1 cellular context compared by ENCODE assay signal in the genomic region with DNA sequence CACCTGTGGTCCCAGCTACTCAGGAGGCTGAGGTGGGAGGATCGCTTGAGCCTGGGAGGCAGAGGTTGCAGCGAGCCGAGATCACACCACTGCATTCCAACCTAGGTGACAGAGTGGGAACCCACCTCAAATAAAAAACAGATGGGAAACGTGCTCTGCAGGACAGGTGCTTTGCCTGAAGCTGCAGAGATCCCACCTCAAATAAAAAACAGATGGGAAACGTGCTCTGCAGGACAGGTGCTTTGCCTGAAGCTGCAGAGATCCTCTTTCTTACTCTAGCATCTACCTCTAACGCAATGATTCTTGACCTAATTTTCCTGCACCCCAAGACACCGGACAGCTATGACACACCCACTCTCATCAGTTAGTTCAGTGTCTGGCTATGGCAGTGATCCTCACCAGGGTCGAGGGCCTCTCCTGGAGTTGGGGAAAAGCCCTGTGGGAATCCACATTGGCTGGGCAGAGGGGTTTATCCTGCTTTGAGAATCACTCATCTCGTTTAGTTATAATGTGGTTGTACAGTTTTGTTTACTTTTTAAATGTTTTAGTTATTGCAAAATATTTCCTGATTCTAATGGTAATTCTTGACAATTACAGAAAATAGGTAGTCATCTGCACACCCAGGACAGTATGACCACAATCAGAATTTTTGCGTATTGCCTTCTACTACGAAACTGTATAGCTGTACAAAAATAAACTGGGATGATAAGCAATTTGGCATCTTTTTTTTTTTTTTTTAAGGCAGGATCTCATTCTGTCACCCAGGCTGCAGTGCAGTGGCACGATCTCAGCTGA.
TF ChIP-seq lines count a peak whose summit lies in the region.

No MANE protein-coding gene starts in this region.

TF ChIP-seq in A549, 52 proteins besides CTCF, POLR2A, EP300 and RAD21:
- TF ChIP-seq CHD2 (IDR thresholded peaks at IDR 0.05; ENCODE audit: low read length, partially characterized antibody), result no peak
- TF ChIP-seq CBX2 (IDR thresholded peaks at IDR 0.05; ENCODE audit: borderline replicate concordance, low read depth), result no peak
- no peak for TF ChIP-seq EHMT2 (IDR thresholded peaks at IDR 0.05; ENCODE audit: low read depth)
- no peak for TF ChIP-seq HOXB5 (CRISPR knock-in tag; IDR thresholded peaks at IDR 0.05)
- TF ChIP-seq, protein P1, sequence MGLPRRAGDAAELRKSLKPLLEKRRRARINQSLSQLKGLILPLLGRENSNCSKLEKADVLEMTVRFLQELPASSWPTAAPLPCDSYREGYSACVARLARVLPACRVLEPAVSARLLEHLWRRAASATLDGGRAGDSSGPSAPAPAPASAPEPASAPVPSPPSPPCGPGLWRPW (IDR thresholded peaks at IDR 0.05), result no peak
- TF ChIP-seq CHD4 (IDR thresholded peaks at IDR 0.05; ENCODE audit: borderline replicate concordance), result no peak
- TF ChIP-seq CBX8 (IDR thresholded peaks at IDR 0.05), result no peak
- TF ChIP-seq RARB (CRISPR knock-in tag; IDR thresholded peaks at IDR 0.05), result no peak
